22 cellular contexts compared by ENCODE assay signal in genomic region chr4:80918004-80918403, GRCh38.
A peak's percentile ranks its signal among the peaks of the same experiment; 100 is the strongest.
DNase-seq lines count a peak whose midpoint lies in the region; ATAC-seq and TF ChIP-seq lines count a peak whose summit lies in the region.
"Had no signal": no experiment of that assay in that cellular context is flagged by ENCODE, and none has a peak within 500 bp of the region (broad histone marks: within the 10 kb centered on the region; RNA-seq: fewer than 3 reads in every experiment).

No MANE protein-coding gene starts in this region.

- H3K4me3 Mint-ChIP-seq in natural killer cell treated with Interleukin-12 subunit alpha and Interleukin-12 subunit beta and Interleukin-15 and Interleukin-18, amount 100 ng/mL, for 72 hours = peak overlapping the region; percentile 15
- no peak overlapping the region for H3K4me3 Mint-ChIP-seq in natural killer cell
- H3K4me3 Mint-ChIP-seq: T-helper 2 cell treated with Interferon-gamma antibody and Interleukin-4, amounts not matched to agents 5 μg/mL and 100 μg/mL, for 36 hours; WTC11 had no signal

- no peak overlapping the region for H3K27ac Mint-ChIP-seq in natural killer cell treated with Interleukin-12 subunit alpha and Interleukin-12 subunit beta and Interleukin-15 and Interleukin-18, amount 100 ng/mL, for 72 hours
- H3K27ac Mint-ChIP-seq in natural killer cell = no peak overlapping the region
- H3K27ac Mint-ChIP-seq: T-helper 2 cell treated with Interferon-gamma antibody and Interleukin-4, amounts not matched to agents 5 μg/mL and 100 μg/mL, for 36 hours; WTC11 had no signal

- DNase-seq in natural killer cell treated with Interleukin-12 subunit alpha and Interleukin-12 subunit beta and Interleukin-15 and Interleukin-18, amount 100 ng/mL, for 72 hours (ENCODE audit: low spot score) = no peak
- DNase-seq in natural killer cell (no peak), amniotic epithelial cell (ENCODE audit: low read depth) (peak; percentile 95), foreskin fibroblast (peak; percentile 21 to 67), nucleus accumbens (lab: John Stamatoyannopoulos, UW) (no peak), NCI-H345 treated with DMSO at 0.1 percent for 48 hours (lab: John Stamatoyannopoulos, UW; ENCODE audit: unreplicated experiment) (no peak)
- DNase-seq: activated CD4-positive, alpha-beta T cell treated with anti-CD3 and anti-CD28 coated beads, Interleukin-2, amount 50 U/mL, for 48 hours; activated effector memory CD4-positive, alpha-beta T cell treated with anti-CD3 and anti-CD28 coated beads, Interleukin-2, amount 50 U/mL, for 16 hours; amniotic stem cell; EL; erythroblast; head of caudate nucleus; NCI-H187; NCI-H345; stimulated activated CD4-positive, alpha-beta T cell treated with anti-CD3 and anti-CD28 coated beads, Interleukin-4, amount 100 ng/mL, for 4 hours had no signal

- H3K4me1 Mint-ChIP-seq in natural killer cell treated with Interleukin-12 subunit alpha and Interleukin-12 subunit beta and Interleukin-15 and Interleukin-18, amount 100 ng/mL, for 72 hours (ENCODE audit: low read depth in 2 of 2) = peaks cover 2 to 19% of the 10 kb centered on the region in 2 donors
- H3K4me1 Mint-ChIP-seq in natural killer cell = no peaks in the 10 kb centered on the region
- H3K4me1 Mint-ChIP-seq: WTC11 had no signal

- no peaks in the 10 kb centered on the region for H3K9me3 Mint-ChIP-seq in natural killer cell treated with Interleukin-12 subunit alpha and Interleukin-12 subunit beta and Interleukin-15 and Interleukin-18, amount 100 ng/mL, for 72 hours
- H3K9me3 Mint-ChIP-seq in natural killer cell = no peaks in the 10 kb centered on the region
- H3K9me3 Mint-ChIP-seq: T-helper 2 cell treated with Interferon-gamma antibody and Interleukin-4, amounts not matched to agents 5 μg/mL and 100 μg/mL, for 36 hours; WTC11 had no signal

- no peak overlapping the region for H3K4me3 ChIP-seq in foreskin fibroblast (ENCODE audit: low read depth in 1 of 2, low read length in 2 of 2)
- H3K4me3 ChIP-seq: BLaER1 treated with 17β-estradiol and CSF1 and Interleukin-3, amounts not matched to agents 10 nM and 100 nM; cardiac muscle cell had no signal

- peak in 1 of 2 donors; percentile 50 for ATAC-seq in natural killer cell treated with Interleukin-12 subunit alpha and Interleukin-12 subunit beta and Interleukin-15 and Interleukin-18, amount 100 ng/mL, for 72 hours
- no peak for ATAC-seq in natural killer cell
- no peak for ATAC-seq in GM19397 (IDR thresholded peaks at IDR 0.05; ENCODE audit: unreplicated experiment)
- ATAC-seq in GM19452 (IDR thresholded peaks at IDR 0.05; ENCODE audit: unreplicated experiment) = no peak
- ATAC-seq: Panc1, WTC11 had no signal

- intact Hi-C loops in natural killer cell (cut with micrococcal nuclease) = no loop called here

- H3K27me3 Mint-ChIP-seq in natural killer cell treated with Interleukin-12 subunit alpha and Interleukin-12 subunit beta and Interleukin-15 and Interleukin-18, amount 100 ng/mL, for 72 hours = peaks cover 6 to 22% of the 10 kb centered on the region in 2 donors
- H3K27me3 Mint-ChIP-seq in natural killer cell (ENCODE audit: low read depth in 2 of 2) = peaks cover 5 to 7% of the 10 kb centered on the region in 2 donors

- TF ChIP-seq CTCF in natural killer cell (IDR thresholded peaks at IDR 0.05) = no peak
- no peak for TF ChIP-seq CTCF in foreskin fibroblast (IDR thresholded peaks at IDR 0.05; ENCODE audit: low read depth, low read length)

- H3K36me3 Mint-ChIP-seq in natural killer cell treated with Interleukin-12 subunit alpha and Interleukin-12 subunit beta and Interleukin-15 and Interleukin-18, amount 100 ng/mL, for 72 hours = no peaks in the 10 kb centered on the region
- no peaks in the 10 kb centered on the region for H3K36me3 Mint-ChIP-seq in natural killer cell
- H3K36me3 Mint-ChIP-seq: WTC11 had no signal

Comparison
In these comparisons a context has a peak if more than half of its experiments do, and no peak if none do; other contexts are left out.
1. DNase-seq: peak in amniotic epithelial cell (single experiment) and foreskin fibroblast (2 of 2); none in natural killer cell treated with Interleukin-12 subunit alpha and Interleukin-12 subunit beta and Interleukin-15 and Interleukin-18, amount 100 ng/mL, for 72 hours (single experiment), natural killer cell (single experiment), nucleus accumbens (0 of 56) and NCI-H345 treated with DMSO at 0.1 percent for 48 hours (single experiment).